10 cellular contexts compared by ENCODE assay signal in genomic region chr12:120759591-120760348, GRCh38. TPM values are rescaled to one million over a fixed set of nuclear protein-coding genes. Genes with fewer than 3 reads are reported as not detected.
A peak's percentile ranks its signal among the peaks of the same experiment; 100 is the strongest.
DNase-seq lines count a peak whose midpoint lies in the region; TF ChIP-seq lines count a peak whose summit lies in the region.
"Had no signal": no experiment of that assay in that cellular context is flagged by ENCODE, and none has a peak within 500 bp of the region (broad histone marks: within the 10 kb centered on the region; RNA-seq: fewer than 3 reads in every experiment).

No MANE protein-coding gene starts in this region.

- H3K27me3 ChIP-seq in osteoblast (ENCODE audit: insufficient read depth, low read length): no peaks in the 10 kb centered on the region
- no peaks in the 10 kb centered on the region for H3K27me3 ChIP-seq in spleen (replicated peaks in 1 of 7)

- peaks cover 5% of the 10 kb centered on the region for H3K27me3 Mint-ChIP-seq in activated CD4-positive, alpha-beta T cell treated with anti-CD3 and anti-CD28 coated beads, Interleukin-2, amount 10 ng/mL, durations not matched to agents 24 days and 14 days
- no peaks in the 10 kb centered on the region for H3K27me3 Mint-ChIP-seq in activated CD4-positive, alpha-beta memory T cell treated with anti-CD3 and anti-CD28 coated beads for 36 hours

- TF ChIP-seq CTCF in osteoblast (IDR thresholded peaks at IDR 0.05; ENCODE audit: extremely low read depth, low read depth, low read length) (no peak), spleen (IDR thresholded peaks at IDR 0.05 in 8 of 11, conservative IDR thresholded peaks at IDR 0.05 in 3 of 11) (no peak)

- H3K27ac Mint-ChIP-seq in activated CD4-positive, alpha-beta T cell treated with anti-CD3 and anti-CD28 coated beads, Interleukin-2, amount 10 ng/mL, durations not matched to agents 24 days and 14 days: peak overlapping the region; percentile 13
- peak overlapping the region; percentile 49 for H3K27ac Mint-ChIP-seq in activated CD4-positive, alpha-beta memory T cell treated with anti-CD3 and anti-CD28 coated beads for 36 hours

- POLR2A ChIA-PET in activated CD4-positive, alpha-beta memory T cell treated with anti-CD3 and anti-CD28 coated beads for 36 hours (lab: Charles Lee): no interaction called here

- H3K9me3 Mint-ChIP-seq in activated CD4-positive, alpha-beta T cell treated with anti-CD3 and anti-CD28 coated beads, Interleukin-2, amount 10 ng/mL, durations not matched to agents 24 days and 14 days: peaks cover 10% of the 10 kb centered on the region
- peaks cover 9% of the 10 kb centered on the region for H3K9me3 Mint-ChIP-seq in activated CD4-positive, alpha-beta memory T cell treated with anti-CD3 and anti-CD28 coated beads for 36 hours

- no peak for TF ChIP-seq POLR2A in spleen (IDR thresholded peaks at IDR 0.05)

- H3K4me3 ChIP-seq in osteoblast (ENCODE audit: insufficient read depth, low read length) (no peak overlapping the region), spleen (no peak overlapping the region)

- no peak for DNase-seq in activated CD4-positive, alpha-beta T cell treated with anti-CD3 and anti-CD28 coated beads, Interleukin-2, amount 10 ng/mL, durations not matched to agents 24 days and 14 days
- DNase-seq in activated CD4-positive, alpha-beta T cell treated with anti-CD3 and anti-CD28 coated beads for 48 hours: no peak
- DNase-seq in NCI-H146 treated with DMSO at 0.1 percent for 48 hours (lab: John Stamatoyannopoulos, UW; ENCODE audit: unreplicated experiment): peak; percentile 94
- DNase-seq in activated CD4-positive, alpha-beta memory T cell treated with anti-CD3 and anti-CD28 coated beads for 36 hours: no peak
- peak; percentile 48 for DNase-seq in osteoblast (ENCODE audit: insufficient read length, low spot score, missing footprints)
- no peak for DNase-seq in AG08396 (ENCODE audit: low spot score)
- no peak for DNase-seq in spleen
- DNase-seq in NCI-H82 (lab: John Stamatoyannopoulos, UW): no peak
- DNase-seq: NCI-H748 treated with DMSO at 0.1 percent for 48 hours had no signal

- no peak overlapping the region for H2AFZ ChIP-seq in osteoblast (ENCODE audit: low read length)

- H3K4me3 Mint-ChIP-seq in activated CD4-positive, alpha-beta T cell treated with anti-CD3 and anti-CD28 coated beads, Interleukin-2, amount 10 ng/mL, durations not matched to agents 24 days and 14 days: no peak overlapping the region
- H3K4me3 Mint-ChIP-seq in activated CD4-positive, alpha-beta memory T cell treated with anti-CD3 and anti-CD28 coated beads for 36 hours: no peak overlapping the region
- H3K4me3 Mint-ChIP-seq: neural crest cell had no signal

- no peaks in the 10 kb centered on the region for H3K79me2 ChIP-seq in osteoblast (ENCODE audit: insufficient read depth, low read length)

- no peak overlapping the region for H3K27ac ChIP-seq in osteoblast (ENCODE audit: low read depth, low read length)
- H3K27ac ChIP-seq in spleen: peak overlapping the region in 1 of 8 donors; percentile 31

- peaks cover 18% of the 10 kb centered on the region for H3K36me3 Mint-ChIP-seq in activated CD4-positive, alpha-beta T cell treated with anti-CD3 and anti-CD28 coated beads, Interleukin-2, amount 10 ng/mL, durations not matched to agents 24 days and 14 days (ENCODE audit: low read depth)
- peaks cover 18% of the 10 kb centered on the region for H3K36me3 Mint-ChIP-seq in activated CD4-positive, alpha-beta memory T cell treated with anti-CD3 and anti-CD28 coated beads for 36 hours

- no peak overlapping the region for H3K4me2 ChIP-seq in osteoblast (ENCODE audit: insufficient read depth, low read length)

- 77 to 82% (median 80%) methylated on average over 24 to 27 of the region's 27 CpGs for WGBS in spleen, 5 donors

- intact Hi-C loops in activated CD4-positive, alpha-beta T cell treated with anti-CD3 and anti-CD28 coated beads, Interleukin-2, amount 10 ng/mL, durations not matched to agents 24 days and 14 days (cut with micrococcal nuclease): no loop called here
- intact Hi-C loops in activated CD4-positive, alpha-beta memory T cell treated with anti-CD3 and anti-CD28 coated beads for 36 hours (cut with micrococcal nuclease): no loop called here
- intact Hi-C loops in spleen (cut with DNase I; ENCODE audit: low total_unique reads): no loop called here

- H4K20me1 ChIP-seq in osteoblast (ENCODE audit: insufficient read depth, low read length): no peaks in the 10 kb centered on the region

- no peaks in the 10 kb centered on the region for H3K4me1 ChIP-seq in osteoblast (ENCODE audit: insufficient read depth, low read length)
- H3K4me1 ChIP-seq in spleen: peaks cover 0 to 17% (median 0%) of the 10 kb centered on the region in 6 donors

- no peaks in the 10 kb centered on the region for H3K4me1 Mint-ChIP-seq in activated CD4-positive, alpha-beta T cell treated with anti-CD3 and anti-CD28 coated beads, Interleukin-2, amount 10 ng/mL, durations not matched to agents 24 days and 14 days
- H3K4me1 Mint-ChIP-seq in activated CD4-positive, alpha-beta memory T cell treated with anti-CD3 and anti-CD28 coated beads for 36 hours (ENCODE audit: low read depth): peaks cover 11% of the 10 kb centered on the region

- H3K9me3 ChIP-seq in osteoblast (ENCODE audit: low read depth, low read length) (no peaks in the 10 kb centered on the region), spleen (peaks cover 2 to 9% (median 5%) of the 10 kb centered on the region in 8 donors)

- CTCF ChIA-PET in activated CD4-positive, alpha-beta memory T cell treated with anti-CD3 and anti-CD28 coated beads for 36 hours (lab: Charles Lee): no interaction called here

- H3K36me3 ChIP-seq in osteoblast (ENCODE audit: insufficient read depth, low read length) (peaks cover 20% of the 10 kb centered on the region), spleen (peaks cover 0 to 58% (median 33%) of the 10 kb centered on the region in 6 donors)

RNA-seq across cellular contexts. Expression of gene ACADS, which starts 34.1 kb away (rescaled TPM):
- total RNA-seq in activated CD4-positive, alpha-beta T cell treated with anti-CD3 and anti-CD28 coated beads, Interleukin-2, amount 10 ng/mL, durations not matched to agents 24 days and 14 days: 11.7 and 12.8 TPM in 2 replicates
- 10 to 100 TPM; 15.6 to 16.6 TPM for total RNA-seq in activated CD4-positive, alpha-beta memory T cell treated with anti-CD3 and anti-CD28 coated beads for 36 hours
- total RNA-seq in osteoblast (10.5 and 12.7 TPM in 2 replicates), spleen (10 to 100 TPM; 21.4 to 55.1 (median 35.1) TPM)
- 10 to 100 TPM; 21.2 to 66.4 (median 40.1) TPM for polyA plus RNA-seq in spleen

RNA-seq across cellular contexts. Expression of gene UNC119B, which starts 49.5 kb away (rescaled TPM):
- 25.5 and 26.2 TPM in 2 replicates for total RNA-seq in activated CD4-positive, alpha-beta T cell treated with anti-CD3 and anti-CD28 coated beads, Interleukin-2, amount 10 ng/mL, durations not matched to agents 24 days and 14 days
- 10 to 100 TPM; 28.2 to 31.3 TPM for total RNA-seq in activated CD4-positive, alpha-beta memory T cell treated with anti-CD3 and anti-CD28 coated beads for 36 hours
- total RNA-seq in osteoblast (23.2 and 24.5 TPM in 2 replicates), spleen (10 to 100 TPM; 13.0 to 32.2 (median 29.8) TPM)
- 10 to 100 TPM in 1 of 3 donors, 1 to 10 TPM in 2; 5.5 to 17.3 (median 8.1) TPM for polyA plus RNA-seq in spleen

Comparison
In these comparisons a context has a peak if more than half of its experiments do, and no peak if none do; other contexts are left out.
1. DNase-seq: peak in NCI-H146 treated with DMSO at 0.1 percent for 48 hours (single experiment) and osteoblast (single experiment); none in activated CD4-positive, alpha-beta T cell treated with anti-CD3 and anti-CD28 coated beads, Interleukin-2, amount 10 ng/mL, durations not matched to agents 24 days and 14 days (single experiment), activated CD4-positive, alpha-beta T cell treated with anti-CD3 and anti-CD28 coated beads for 48 hours (single experiment), activated CD4-positive, alpha-beta memory T cell treated with anti-CD3 and anti-CD28 coated beads for 36 hours (single experiment), AG08396 (single experiment), spleen (single experiment) and NCI-H82 (single experiment).